Comparison of ENCODE assay signal across 8 cellular contexts in genomic region chr7:82810558-82811259, GRCh38.
DNase-seq lines count a peak whose midpoint lies in the region; ATAC-seq, FAIRE-seq and TF ChIP-seq lines count a peak whose summit lies in the region.

No MANE protein-coding gene starts in this region.

- no peak overlapping the region for H3K4me3 ChIP-seq in astrocyte (ENCODE audit: insufficient read depth, low read depth, low read length)

- peaks cover 3% of the 10 kb centered on the region for H3K4me1 ChIP-seq in astrocyte (ENCODE audit: insufficient read depth, low read length)

- no peaks in the 10 kb centered on the region for H3K27me3 ChIP-seq in astrocyte (ENCODE audit: insufficient read depth, low read length)

- peak; percentile 99 for FAIRE-seq in astrocyte (lab: Jason Lieb, UNC)

- H3K4me1 Mint-ChIP-seq in astrocyte (ENCODE audit: low read depth, unreplicated experiment) = peaks cover 11% of the 10 kb centered on the region
- H3K4me1 Mint-ChIP-seq in activated T-cell treated with anti-CD3 and anti-CD28 coated beads, Interleukin-2, amount 50 U/mL, for 4 hours (ENCODE audit: low read depth) = no peaks in the 10 kb centered on the region

- H3K36me3 Mint-ChIP-seq in astrocyte (ENCODE audit: low read depth, unreplicated experiment) = no peaks in the 10 kb centered on the region
- H3K36me3 Mint-ChIP-seq in activated T-cell treated with anti-CD3 and anti-CD28 coated beads, Interleukin-2, amount 50 U/mL, for 4 hours (ENCODE audit: insufficient read depth) = no peaks in the 10 kb centered on the region

- no peaks in the 10 kb centered on the region for H4K20me1 ChIP-seq in astrocyte (ENCODE audit: insufficient read depth, low read length)

- no peak overlapping the region for H3K27ac Mint-ChIP-seq in astrocyte (ENCODE audit: unreplicated experiment)

- no peak overlapping the region for H2AFZ ChIP-seq in astrocyte (ENCODE audit: low read depth, low read length)

- no peaks in the 10 kb centered on the region for H3K9me3 ChIP-seq in astrocyte (ENCODE audit: insufficient read depth, low read depth, low read length)

- H3K36me3 ChIP-seq in astrocyte (ENCODE audit: insufficient read depth, low read length) = no peaks in the 10 kb centered on the region

- H3K27ac ChIP-seq in astrocyte (ENCODE audit: low read depth, low read length) = no peak overlapping the region

- peak overlapping the region; percentile 24 for H3K4me2 ChIP-seq in astrocyte (ENCODE audit: low read length)

- H3K27me3 Mint-ChIP-seq in astrocyte (ENCODE audit: low read depth, unreplicated experiment) = no peaks in the 10 kb centered on the region
- H3K27me3 Mint-ChIP-seq in activated T-cell treated with anti-CD3 and anti-CD28 coated beads, Interleukin-2, amount 50 U/mL, for 4 hours (ENCODE audit: low read depth) = no peaks in the 10 kb centered on the region

- peak; percentile 61 for DNase-seq in AG20443 (ENCODE audit: low spot score)
- DNase-seq in NCI-H345 treated with DMSO at 0.1 percent for 48 hours (lab: John Stamatoyannopoulos, UW; ENCODE audit: unreplicated experiment) = peak; percentile 38
- DNase-seq in astrocyte (ENCODE audit: low read depth) = peak; percentile 80
- DNase-seq in kidney glomerular epithelial cell (lab: John Stamatoyannopoulos, UW) = peak; percentile 66
- no peak for DNase-seq in activated T-cell treated with anti-CD3 and anti-CD28 coated beads, Interleukin-2, amount 50 U/mL, for 4 hours
- DNase-seq in GM19238 (ENCODE audit: insufficient read length, low spot score) = no peak

- no peak overlapping the region for H3K4me3 Mint-ChIP-seq in astrocyte (ENCODE audit: unreplicated experiment)
- H3K4me3 Mint-ChIP-seq in activated T-cell treated with anti-CD3 and anti-CD28 coated beads, Interleukin-2, amount 50 U/mL, for 4 hours = no peak overlapping the region

- H3K79me2 ChIP-seq in astrocyte (ENCODE audit: insufficient read depth, low read length) = no peaks in the 10 kb centered on the region

- peaks cover 1% of the 10 kb centered on the region for H3K9me3 Mint-ChIP-seq in astrocyte (ENCODE audit: unreplicated experiment)
- peaks cover 3% of the 10 kb centered on the region for H3K9me3 Mint-ChIP-seq in activated T-cell treated with anti-CD3 and anti-CD28 coated beads, Interleukin-2, amount 50 U/mL, for 4 hours

- TF ChIP-seq CTCF in astrocyte (IDR thresholded peaks at IDR 0.05; ENCODE audit: insufficient read depth, low read depth, low read length) = peak; percentile 86

- no peak overlapping the region for H3K9ac ChIP-seq in astrocyte (ENCODE audit: low read length)

- peak; percentile 81 for ATAC-seq in GM18519 (IDR thresholded peaks at IDR 0.05; ENCODE audit: low FRiP score, unreplicated experiment)
- peak; percentile 83 for ATAC-seq in HG03103 (IDR thresholded peaks at IDR 0.05; ENCODE audit: low read depth, unreplicated experiment)
- no peak for ATAC-seq in activated T-cell treated with anti-CD3 and anti-CD28 coated beads, Interleukin-2, amount 50 U/mL, for 4 hours

Comparison
In these comparisons a context has a peak if more than half of its experiments do, and no peak if none do; other contexts are left out.
1. DNase-seq: peak in AG20443 (single experiment), NCI-H345 treated with DMSO at 0.1 percent for 48 hours (single experiment), astrocyte (single experiment) and kidney glomerular epithelial cell (single experiment); none in activated T-cell treated with anti-CD3 and anti-CD28 coated beads, Interleukin-2, amount 50 U/mL, for 4 hours (single experiment) and GM19238 (single experiment).
2. ATAC-seq: peak in GM18519 (single experiment) and HG03103 (single experiment); none in activated T-cell treated with anti-CD3 and anti-CD28 coated beads, Interleukin-2, amount 50 U/mL, for 4 hours (0 of 2).